8 cellular contexts compared by ENCODE assay signal in genomic region chr6:35332074-35332887, GRCh38. TPM values are rescaled to one million over a fixed set of nuclear protein-coding genes. Genes with fewer than 3 reads are reported as not detected.
DNase-seq lines count a peak whose midpoint lies in the region; ATAC-seq and TF ChIP-seq lines count a peak whose summit lies in the region.
"Not testable (repeated sequence)": the region's sequence is repeated elsewhere in the genome, so short reads cannot be mapped to it uniquely, and the experiment has no call there.

No MANE protein-coding gene starts in this region.

- BruUV-seq in HCT116 (replicated peaks; lab: Mats Ljungman, UMichigan), result not testable (repeated sequence)

- H3K9me3 ChIP-seq in BE2C; HCT116 (ENCODE audit: control insufficient read depth in 1 of 2, insufficient read depth in 1 of 2, low read depth in 1 of 2, low read length in 2 of 2): not testable (repeated sequence)

- RAD21 ChIA-PET in HCT116 (lab: Charles Lee; ENCODE audit: low non-redundant PET in 1 of 2, low total read pairs in 2 of 2, uncharacterized antibody in 2 of 2, unreplicated experiment in 2 of 2), result interaction anchor here (1.0 to 1.1 kb wide), 2 partner anchors 10 to 117 kb away, joined by 4 read pairs; partner anchors contain the start of gene PPARD (in 1 of the 2)

- not testable (repeated sequence) for H3K36me3 ChIP-seq in BE2C; HCT116 (ENCODE audit: control insufficient read depth in 1 of 2, insufficient read depth in 2 of 2, low read length in 2 of 2)

- POLR2A ChIA-PET in HCT116 (lab: Charles Lee), result interaction anchor here (0.9 kb wide), 1 partner anchor 9 kb away, joined by 3 read pairs; no protein-coding TSS in a partner anchor

- not testable (repeated sequence) for TF ChIP-seq POLR2A in HCT116 (IDR thresholded peaks at IDR 0.05; ENCODE audit: borderline replicate concordance, extremely low read depth, insufficient read depth, insufficient read length)

- not testable (repeated sequence) for H3K27ac ChIP-seq in HCT116 (ENCODE audit: low read depth, low read length)

- H3K4me2 ChIP-seq in HCT116 (ENCODE audit: low read length), result peak overlapping the region; percentile 49

- CTCF ChIA-PET in HCT116 (lab: Charles Lee), result interaction anchor here (1.1 to 2.2 kb wide), 3 partner anchors 9 to 117 kb away, joined by 3 to 13 read pairs (median 6); partner anchors contain the start of gene PPARD

- H2AFZ ChIP-seq in HCT116 (ENCODE audit: low read depth, low read length, poor library complexity, severe bottlenecking), result not testable (repeated sequence)

- H4K20me1 ChIP-seq in HCT116 (ENCODE audit: insufficient read depth), result not testable (repeated sequence)

- not testable (repeated sequence) for H3K27me3 ChIP-seq in BE2C; HCT116 (ENCODE audit: insufficient read depth, low read length)

- not testable (repeated sequence) for H3K9me2 ChIP-seq in HCT116 (ENCODE audit: insufficient read depth)

- H3K4me1 ChIP-seq in BE2C, result not testable (repeated sequence)
- peaks cover 4 to 19% of the 10 kb centered on the region in 2 experiments; a peak in 3 of 4 replicates for H3K4me1 ChIP-seq in HCT116 (ENCODE audit: control insufficient read depth in 1 of 2, insufficient read depth in 2 of 2, low read length in 2 of 2)

- not testable (repeated sequence) for H3K79me2 ChIP-seq in HCT116 (ENCODE audit: insufficient read depth, low read length)

- DNase-seq in BE2C (peak; percentile 48), NCI-H2029 treated with DMSO at 0.1 percent for 48 hours (lab: John Stamatoyannopoulos, UW) (peak; percentile 36), RPMI8226 (peak; percentile 89), astrocyte of the hippocampus (ENCODE audit: low read depth, low spot score) (peak; percentile 29), left colon (peak; percentile 83 to 85)
- not testable (repeated sequence) for DNase-seq in HCT116 (ENCODE audit: low read depth, low spot score)
- peak; percentile 49 to 65 for DNase-seq in activated CD4-positive, alpha-beta T cell treated with anti-CD3 and anti-CD28 coated beads, Interleukin-2, amount 50 U/mL, for 48 hours
- DNase-seq in stimulated activated CD4-positive, alpha-beta T cell treated with anti-CD3 and anti-CD28 coated beads, Interleukin-2, amount 100 ng/mL, for 24 hours, result peak; percentile 45 to 62

- not testable (repeated sequence) for H3K4me3 ChIP-seq in BE2C (ENCODE audit: low read depth, low read length); HCT116 (replicated peaks in 1 of 2; ENCODE audit: low read depth in 1 of 2, low read length in 2 of 2)

- intact Hi-C loops in HCT116 (cut with micrococcal nuclease); left colon (cut with DNase I, micrococcal nuclease): not testable (repeated sequence)

- ATAC-seq in HCT116, result peak; percentile 94
- peak; percentile 91 for ATAC-seq in left colon

- TF ChIP-seq CTCF in BE2C (IDR thresholded peaks at IDR 0.05; ENCODE audit: low read depth, low read length) (peak; percentile 27), HCT116 (IDR thresholded peaks at IDR 0.05 in 2 of 3, conservative IDR thresholded peaks at IDR 0.05 in 1 of 3; ENCODE audit: borderline replicate concordance in 1 of 3, insufficient read depth in 1 of 3, low read depth in 2 of 3, low read length in 2 of 3) (peak in 2 of 3 experiments; percentile 37 to 54; a peak in 3 of 6 replicates)

- not testable (repeated sequence) for H3K9ac ChIP-seq in HCT116 (ENCODE audit: low read length)

- 0 out of 2 replicates have a peak, but pooled peaks have one; percentile 15 for TF ChIP-seq RAD21 in HCT116 (IDR thresholded peaks at IDR 0.05; ENCODE audit: low read depth)

RNA-seq across cellular contexts. Expression of gene PPARD, which starts 10.1 kb away (rescaled TPM):
- 30.0 TPM for polyA plus RNA-seq in BE2C (2012; ENCODE audit: insufficient read depth, insufficient read length, low read depth)
- total RNA-seq in HCT116 (2021; ENCODE audit: unreplicated experiment) (38.4 TPM), left colon (10 to 100 TPM; 36.0 to 68.0 TPM)
- 49.8 and 55.1 TPM in 2 replicates for polyA plus RNA-seq in HCT116 (2012)

RNA-seq across cellular contexts. Expression of gene DEF6, which starts 34.7 kb away (rescaled TPM):
- polyA plus RNA-seq in BE2C (2012; ENCODE audit: insufficient read depth, insufficient read length, low read depth), result 2.5 TPM
- 40.4 TPM for total RNA-seq in HCT116 (2021; ENCODE audit: unreplicated experiment)
- polyA plus RNA-seq in HCT116 (2012), result 43.4 and 50.8 TPM in 2 replicates
- total RNA-seq in left colon, result 10 to 100 TPM; 10.3 to 10.5 TPM
